ENCODE assay signal across 1 cellular context in genomic region chr1:149176453-149177316, GRCh38.
TF ChIP-seq lines count a peak whose summit lies in the region.

No MANE protein-coding gene starts in this region.

TF ChIP-seq in HepG2, 621 proteins besides CTCF, POLR2A, EP300 and RAD21 (continued from another document):
- TF ChIP-seq MYPOP (CRISPR knock-in tag; IDR thresholded peaks at IDR 0.05) = peak; percentile 57; the same call in 1 of the 2 replicates
- TF ChIP-seq CEBPG (CRISPR knock-in tag; IDR thresholded peaks at IDR 0.05) = 0 out of 2 replicates have a peak, but pooled peaks have one; percentile 15
- peak; percentile 67; the same call in 1 of the 2 replicates for TF ChIP-seq NAIF1 (CRISPR knock-in tag; IDR thresholded peaks at IDR 0.05; ENCODE audit: borderline replicate concordance)
- TF ChIP-seq ZBTB7B (CRISPR knock-in tag; IDR thresholded peaks at IDR 0.05) = peak; percentile 46; the same call in 1 of the 2 replicates
- TF ChIP-seq PHF8 (CRISPR knock-in tag; IDR thresholded peaks at IDR 0.05) = 0 out of 2 replicates have a peak, but pooled peaks have one; percentile 47
- peak; percentile 47 for TF ChIP-seq SAP130 (CRISPR knock-in tag; IDR thresholded peaks at IDR 0.05; ENCODE audit: low read depth)
- peak; percentile 92 for TF ChIP-seq HNRNPLL (IDR thresholded peaks at IDR 0.05; ENCODE audit: low read depth, low read length, poor library complexity, severe bottlenecking)
- peak; percentile 38 for TF ChIP-seq ZNF687 (CRISPR knock-in tag; IDR thresholded peaks at IDR 0.05)
- peak; percentile 64; the same call in 1 of the 2 replicates for TF ChIP-seq PATZ1 (CRISPR knock-in tag; IDR thresholded peaks at IDR 0.05)
- TF ChIP-seq SKI (IDR thresholded peaks at IDR 0.05; ENCODE audit: partially characterized antibody) = peak; percentile 71
- peak; percentile 36; the same call in 1 of the 2 replicates for TF ChIP-seq ZFY (CRISPR knock-in tag; IDR thresholded peaks at IDR 0.05)
